8 cellular contexts compared by ENCODE assay signal in genomic region chr17:38579934-38580333, GRCh38. TPM values are rescaled to one million over a fixed set of nuclear protein-coding genes. Genes with fewer than 3 reads are reported as not detected.
DNase-seq lines count a peak whose midpoint lies in the region; ATAC-seq and TF ChIP-seq lines count a peak whose summit lies in the region.

No MANE protein-coding gene starts in this region.

- in situ Hi-C loops in KBM-7 (cut with MboI; ENCODE audit: low pct_unique_long_range_greater_than_20kb, low sequenced_read_pairs), result no loop called here

- peaks cover 2% of the 10 kb centered on the region for H3K4me1 ChIP-seq in foreskin keratinocyte

- CTCF ChIA-PET in RWPE1 (lab: Yijun Ruan, JAX), result no interaction called here

- DNase-seq in DMS153 treated with DMSO at 0.1 percent for 48 hours (lab: John Stamatoyannopoulos, UW; ENCODE audit: unreplicated experiment), result peak; percentile 87
- peak; percentile 49 for DNase-seq in KBM-7
- peak; percentile 72 for DNase-seq in RWPE1 (ENCODE audit: low spot score)
- peak in 1 of 2 donors; percentile 13 for DNase-seq in foreskin keratinocyte
- no peak for DNase-seq in middle frontal gyrus (ENCODE audit: extremely low spot score, low spot score)

- H3K27me3 ChIP-seq in foreskin keratinocyte, result peaks cover 71% of the 10 kb centered on the region

- POLR2A ChIA-PET in RWPE1 (lab: Yijun Ruan, JAX; ENCODE audit: low non-redundant PET), result no interaction called here

- H3K27ac ChIP-seq in RWPE1, result no peak overlapping the region
- H3K27ac ChIP-seq in foreskin keratinocyte, result no peak overlapping the region

- peak; percentile 10; the same call in 1 of the 2 replicates for TF ChIP-seq CTCF in RWPE1 (conservative IDR thresholded peaks at IDR 0.05; ENCODE audit: low read depth)
- TF ChIP-seq CTCF in foreskin keratinocyte (conservative IDR thresholded peaks at IDR 0.05), result peak; percentile 34

- ATAC-seq in foreskin keratinocyte, result no peak
- no peak for ATAC-seq in GM21576 (IDR thresholded peaks at IDR 0.05; ENCODE audit: unreplicated experiment)
- no peak for ATAC-seq in GM21515 (IDR thresholded peaks at IDR 0.05; ENCODE audit: unreplicated experiment)
- ATAC-seq in HG03108 (IDR thresholded peaks at IDR 0.05; ENCODE audit: unreplicated experiment), result no peak

RNA-seq across cellular contexts. Expression of gene SRCIN1, which starts 25.8 kb away (rescaled TPM):
- total RNA-seq in foreskin keratinocyte, result 0.25 and 0.31 TPM in 2 replicates
- polyA plus RNA-seq in foreskin keratinocyte, result 0.36 and 0.46 TPM in 2 replicates
